In genomic region chr17:18859256-18859655, GRCh38 we compare ENCODE assay signal across 2 cellular contexts.
TF ChIP-seq lines count a peak whose summit lies in the region.

No MANE protein-coding gene starts in this region.

TF ChIP-seq in GM12891, 5 proteins besides CTCF, POLR2A, EP300 and RAD21 (continued from another document):
- no peak for TF ChIP-seq PAX5 (IDR thresholded peaks at IDR 0.05; ENCODE audit: insufficient read depth, low read length, severe bottlenecking)

TF ChIP-seq in H1, 55 proteins besides CTCF, POLR2A, EP300 and RAD21 (continued from another document):
- TF ChIP-seq SP4 (IDR thresholded peaks at IDR 0.05; ENCODE audit: low read length) (no peak), TAF7 (optimal IDR thresholded peaks at IDR 0.05; ENCODE audit: borderline replicate concordance, low read depth, low read length) (no peak), PHF8 (conservative IDR thresholded peaks at IDR 0.05; ENCODE audit: low read depth, low read length) (no peak), SIRT6 (IDR thresholded peaks at IDR 0.05; ENCODE audit: low read length) (no peak), HDAC6 (IDR thresholded peaks at IDR 0.05; ENCODE audit: low read depth, low read length) (no peak), BCL11A (IDR thresholded peaks at IDR 0.05; ENCODE audit: low read depth in 2 of 2, low read length in 2 of 2) (no peak), CEBPB (IDR thresholded peaks at IDR 0.05; ENCODE audit: low read depth, low read length) (no peak), KDM4A (IDR thresholded peaks at IDR 0.05; ENCODE audit: low read depth, low read length, severe bottlenecking) (no peak), KDM1A (IDR thresholded peaks at IDR 0.05; ENCODE audit: borderline replicate concordance, low read length) (no peak), SRF (IDR thresholded peaks at IDR 0.05; ENCODE audit: low read depth, low read length) (no peak), E2F6 (IDR thresholded peaks at IDR 0.05) (no peak), RBBP5 (IDR thresholded peaks at IDR 0.05; ENCODE audit: borderline replicate concordance, low read depth, low read length) (no peak)
